ENCODE assay signal across 1 cellular context in the genomic region with DNA sequence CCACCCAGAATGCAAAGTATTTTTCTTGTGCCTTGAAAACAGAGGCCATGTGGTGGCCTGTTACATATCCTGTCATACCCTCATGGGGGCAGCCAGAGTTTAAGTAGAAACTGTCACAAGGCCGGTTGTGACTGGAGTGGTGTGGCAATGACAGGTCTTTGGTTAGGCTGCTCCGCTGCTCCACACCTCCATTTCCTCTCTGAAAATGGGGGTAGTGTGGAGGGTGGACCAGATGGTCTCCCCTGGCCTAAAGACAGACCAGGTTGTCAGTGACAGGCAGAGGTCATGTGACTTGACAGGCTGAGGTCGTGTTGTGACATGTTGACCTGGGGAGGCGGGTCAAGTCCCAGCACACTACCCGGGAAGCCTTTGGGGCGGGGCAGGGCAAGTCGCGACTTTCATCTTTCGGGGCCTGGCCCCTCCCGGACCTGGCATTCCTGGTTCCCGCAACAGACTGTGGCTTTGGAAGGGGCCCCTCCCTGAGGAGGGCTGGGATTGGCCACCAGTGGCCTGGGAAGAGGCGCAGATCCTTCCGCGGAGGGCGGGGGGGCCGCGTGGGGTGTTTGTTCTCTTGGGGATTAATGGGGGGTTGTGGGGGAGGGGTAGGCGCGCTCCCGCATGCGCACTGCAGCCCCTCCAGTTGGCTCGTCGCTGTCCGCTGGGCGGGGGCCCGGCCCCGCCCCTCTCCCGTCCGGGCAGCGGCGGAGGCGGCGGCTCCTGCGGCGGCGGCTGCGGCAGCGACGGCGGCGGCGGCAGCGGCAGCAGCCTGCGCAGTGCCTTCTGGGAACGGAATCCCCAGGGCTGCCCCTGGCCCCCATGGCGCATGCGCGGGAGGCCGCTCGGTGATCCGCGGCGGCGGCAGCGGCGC.
TF ChIP-seq lines count a peak whose summit lies in the region.

TSS of gene MBD6 (plus strand) at position 806 of the 868 bp plus-strand sequence. CDS start 1,480 bp downstream, outside the sequence.

TF ChIP-seq in Ishikawa, 13 proteins besides CTCF, POLR2A, EP300 and RAD21:
- TF ChIP-seq, protein P1, sequence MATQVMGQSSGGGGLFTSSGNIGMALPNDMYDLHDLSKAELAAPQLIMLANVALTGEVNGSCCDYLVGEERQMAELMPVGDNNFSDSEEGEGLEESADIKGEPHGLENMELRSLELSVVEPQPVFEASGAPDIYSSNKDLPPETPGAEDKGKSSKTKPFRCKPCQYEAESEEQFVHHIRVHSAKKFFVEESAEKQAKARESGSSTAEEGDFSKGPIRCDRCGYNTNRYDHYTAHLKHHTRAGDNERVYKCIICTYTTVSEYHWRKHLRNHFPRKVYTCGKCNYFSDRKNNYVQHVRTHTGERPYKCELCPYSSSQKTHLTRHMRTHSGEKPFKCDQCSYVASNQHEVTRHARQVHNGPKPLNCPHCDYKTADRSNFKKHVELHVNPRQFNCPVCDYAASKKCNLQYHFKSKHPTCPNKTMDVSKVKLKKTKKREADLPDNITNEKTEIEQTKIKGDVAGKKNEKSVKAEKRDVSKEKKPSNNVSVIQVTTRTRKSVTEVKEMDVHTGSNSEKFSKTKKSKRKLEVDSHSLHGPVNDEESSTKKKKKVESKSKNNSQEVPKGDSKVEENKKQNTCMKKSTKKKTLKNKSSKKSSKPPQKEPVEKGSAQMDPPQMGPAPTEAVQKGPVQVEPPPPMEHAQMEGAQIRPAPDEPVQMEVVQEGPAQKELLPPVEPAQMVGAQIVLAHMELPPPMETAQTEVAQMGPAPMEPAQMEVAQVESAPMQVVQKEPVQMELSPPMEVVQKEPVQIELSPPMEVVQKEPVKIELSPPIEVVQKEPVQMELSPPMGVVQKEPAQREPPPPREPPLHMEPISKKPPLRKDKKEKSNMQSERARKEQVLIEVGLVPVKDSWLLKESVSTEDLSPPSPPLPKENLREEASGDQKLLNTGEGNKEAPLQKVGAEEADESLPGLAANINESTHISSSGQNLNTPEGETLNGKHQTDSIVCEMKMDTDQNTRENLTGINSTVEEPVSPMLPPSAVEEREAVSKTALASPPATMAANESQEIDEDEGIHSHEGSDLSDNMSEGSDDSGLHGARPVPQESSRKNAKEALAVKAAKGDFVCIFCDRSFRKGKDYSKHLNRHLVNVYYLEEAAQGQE (IDR thresholded peaks at IDR 0.05; ENCODE audit: low read depth), result no peak
- TF ChIP-seq CEBPB (IDR thresholded peaks at IDR 0.05), result no peak
- no peak for TF ChIP-seq CREB1 (IDR thresholded peaks at IDR 0.05; ENCODE audit: low read depth)
- peak; percentile 56; the same call in 1 of the 2 replicates for TF ChIP-seq TAF1 (IDR thresholded peaks at IDR 0.05; ENCODE audit: low read depth)
- peak; percentile 50; the same call in 1 of the 2 replicates for TF ChIP-seq MAX (IDR thresholded peaks at IDR 0.05)
- TF ChIP-seq ZBTB7A (IDR thresholded peaks at IDR 0.05; ENCODE audit: low read depth), result peak; percentile 53; the same call in 1 of the 2 replicates
- TF ChIP-seq TCF12 (IDR thresholded peaks at IDR 0.05; ENCODE audit: low read depth), result 0 out of 2 replicates have a peak, but pooled peaks have one; percentile 65
- TF ChIP-seq, protein P2, sequence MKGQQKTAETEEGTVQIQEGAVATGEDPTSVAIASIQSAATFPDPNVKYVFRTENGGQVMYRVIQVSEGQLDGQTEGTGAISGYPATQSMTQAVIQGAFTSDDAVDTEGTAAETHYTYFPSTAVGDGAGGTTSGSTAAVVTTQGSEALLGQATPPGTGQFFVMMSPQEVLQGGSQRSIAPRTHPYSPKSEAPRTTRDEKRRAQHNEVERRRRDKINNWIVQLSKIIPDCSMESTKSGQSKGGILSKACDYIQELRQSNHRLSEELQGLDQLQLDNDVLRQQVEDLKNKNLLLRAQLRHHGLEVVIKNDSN (IDR thresholded peaks at IDR 0.05), result peak; percentile 90
- TF ChIP-seq YY1 (IDR thresholded peaks at IDR 0.05; ENCODE audit: low read depth), result peak; percentile 36; the same call in 1 of the 2 replicates
- no peak; the same call in 1 of the 2 replicates for TF ChIP-seq NFIC (IDR thresholded peaks at IDR 0.05)
- peak; percentile 63 for TF ChIP-seq TEAD4 (IDR thresholded peaks at IDR 0.05)
- TF ChIP-seq FOXM1 (IDR thresholded peaks at IDR 0.05; ENCODE audit: borderline replicate concordance, low read depth), result no peak; the same call in 1 of the 2 replicates
- peak; percentile 43 for TF ChIP-seq EGR1 (IDR thresholded peaks at IDR 0.05)
